14 cellular contexts compared by ENCODE assay signal in genomic region chr6:148866657-148867268, GRCh38.
DNase-seq lines count a peak whose midpoint lies in the region; ATAC-seq, FAIRE-seq and TF ChIP-seq lines count a peak whose summit lies in the region.
"Had no signal": no experiment of that assay in that cellular context is flagged by ENCODE, and none has a peak within 500 bp of the region (broad histone marks: within the 10 kb centered on the region; RNA-seq: fewer than 3 reads in every experiment).

No MANE protein-coding gene starts in this region.

- in situ Hi-C loops in ACHN (cut with HindIII; ENCODE audit: low pct_ligation_motif_present, low pct_unique_long_range_greater_than_20kb, low sequenced_read_pairs) = no loop called here

- H2BK15ac ChIP-seq in H1 (ENCODE audit: low read length) = no peak overlapping the region

- 89 to 100% methylated on average over 1 to 5 of the region's 5 CpGs for WGBS in H1 (ENCODE audit: extremely low coverage in 1 of 2, insufficient coverage in 1 of 2, insufficient read length in 1 of 2, insufficient replicate concordance in 2 of 2, low coverage in 1 of 2, low lambda C conversion rate in 2 of 2, missing lambda C conversion rate in 1 of 2), 2 experiments

- H3K9me3 ChIP-seq in H1 (ENCODE audit: insufficient read depth in 2 of 2, low read depth in 1 of 2, low read length in 1 of 2) = no peaks in the 10 kb centered on the region
- H3K9me3 ChIP-seq: body of pancreas, Caco-2, right atrium auricular region had no signal

- no peak overlapping the region for H3K4ac ChIP-seq in H1 (replicated peaks; ENCODE audit: insufficient read length, low read depth, low read length)

- DNase-seq in H1 (ENCODE audit: low read depth in 1 of 2, low spot score in 2 of 2) (no peak), putamen (ENCODE audit: low spot score) (no peak), NCI-H524 treated with DMSO at 0.1 percent for 48 hours (lab: John Stamatoyannopoulos, UW) (no peak), ACHN (no peak), activated T-cell treated with anti-CD3 and anti-CD28 coated beads for 4 hours (no peak)
- DNase-seq: activated CD4-positive, alpha-beta memory T cell treated with anti-CD3 and anti-CD28 coated beads for 36 hours; body of pancreas; Caco-2; NCI-H146 had no signal

- H3K14ac ChIP-seq in H1 (ENCODE audit: insufficient read length) = no peak overlapping the region

- no peak overlapping the region for H3K4me3 ChIP-seq in H1 (ENCODE audit: extremely low read depth in 1 of 4, insufficient read depth in 2 of 4, low read depth in 3 of 4, low read length in 4 of 4)
- H3K4me3 ChIP-seq: body of pancreas, right atrium auricular region had no signal

- H3K27ac ChIP-seq in H1 (ENCODE audit: low read depth, low read length) = no peak overlapping the region
- H3K27ac ChIP-seq: body of pancreas, right atrium auricular region had no signal

- no peak for TF ChIP-seq EP300 in H1 (IDR thresholded peaks at IDR 0.05; ENCODE audit: borderline replicate concordance in 1 of 2, low read depth in 2 of 2, low read length in 2 of 2)

- peaks cover 8 to 78% of the 10 kb centered on the region in 2 experiments; a peak in 3 of 4 replicates for H3K79me2 ChIP-seq in H1 (ENCODE audit: control insufficient read depth in 1 of 2, insufficient read depth in 2 of 2, low read length in 2 of 2)

- H2AFZ ChIP-seq in H1 (ENCODE audit: low read length) = no peak overlapping the region

- H4K8ac ChIP-seq in H1 (ENCODE audit: extremely low read depth, insufficient read depth, low read length) = no peak overlapping the region

- peak overlapping the region; percentile 5; the same call in 1 of the 2 replicates for H3K18ac ChIP-seq in H1 (ENCODE audit: extremely low read depth, low read length)

- no peak overlapping the region; a peak in 1 of 7 replicates for H3K9ac ChIP-seq in H1 (replicated peaks in 1 of 4; ENCODE audit: extremely low read depth in 1 of 4, low read depth in 3 of 4, low read length in 3 of 4)

- no peaks in the 10 kb centered on the region; the same call in 1 of the 2 replicates for H3K23me2 ChIP-seq in H1 (ENCODE audit: low read depth, low read length)

- no peak overlapping the region for H2BK20ac ChIP-seq in H1 (ENCODE audit: low read length)

- no peak overlapping the region for H2BK120ac ChIP-seq in H1 (replicated peaks; ENCODE audit: low read depth, low read length)

- no peak overlapping the region for H3K4me2 ChIP-seq in H1 (ENCODE audit: insufficient read depth in 1 of 2, low read depth in 2 of 2, low read length in 2 of 2)

- POLR2A ChIA-PET in H1 (lab: Charles Lee; ENCODE audit: partially characterized antibody) = no interaction called here

- ATAC-seq in GM18520 (IDR thresholded peaks at IDR 0.05; ENCODE audit: unreplicated experiment) (peak; percentile 96), GM21528 (IDR thresholded peaks at IDR 0.05; ENCODE audit: low FRiP score, unreplicated experiment) (peak; percentile 99), HG03108 (IDR thresholded peaks at IDR 0.05; ENCODE audit: unreplicated experiment) (peak; percentile 97)
- ATAC-seq: body of pancreas, HCT116 had no signal

- no peak overlapping the region for H2AK5ac ChIP-seq in H1 (ENCODE audit: low read depth, low read length)

- H3K4me1 ChIP-seq in H1 (replicated peaks in 1 of 4; ENCODE audit: control insufficient read depth in 3 of 4, insufficient read depth in 4 of 4, low read length in 3 of 4) = peaks cover 3 to 20% (median 13%) of the 10 kb centered on the region in 4 experiments
- H3K4me1 ChIP-seq: body of pancreas, Caco-2, right atrium auricular region had no signal

- TF ChIP-seq POLR2A in H1 (IDR thresholded peaks at IDR 0.05; ENCODE audit: control extremely low read depth in 1 of 2, low read depth in 2 of 2, low read length in 2 of 2) = no peak

- H4K91ac ChIP-seq in H1 (replicated peaks; ENCODE audit: insufficient read length, low read length) = no peak overlapping the region

- peaks cover 12% of the 10 kb centered on the region for H3K79me1 ChIP-seq in H1 (ENCODE audit: low read depth, low read length)

- peak overlapping the region; percentile 53; the same call in 1 of the 2 replicates for H2BK12ac ChIP-seq in H1 (ENCODE audit: low read depth, low read length)

- no peaks in the 10 kb centered on the region for H3K27me3 ChIP-seq in H1 (replicated peaks in 1 of 4; ENCODE audit: control insufficient read depth in 3 of 4, extremely low read depth in 1 of 4, insufficient read depth in 3 of 4, low read length in 3 of 4)
- H3K27me3 ChIP-seq: body of pancreas, right atrium auricular region had no signal

- no peak for FAIRE-seq in H1 (lab: Jason Lieb, UNC)

- no peak overlapping the region for H3K56ac ChIP-seq in H1 (replicated peaks; ENCODE audit: insufficient read length, low read depth, low read length)

- no peaks in the 10 kb centered on the region for H3K36me3 ChIP-seq in H1 (ENCODE audit: control insufficient read depth in 2 of 4, insufficient read depth in 4 of 4, low read length in 3 of 4)
- H3K36me3 ChIP-seq: right atrium auricular region had no signal

- H3K23ac ChIP-seq in H1 (ENCODE audit: insufficient read length) = no peak overlapping the region

- H4K20me1 ChIP-seq in H1 (replicated peaks in 1 of 2; ENCODE audit: control insufficient read depth in 1 of 2, insufficient read depth in 2 of 2, low read length in 2 of 2) = peaks cover 6 to 10% of the 10 kb centered on the region in 2 experiments

- TF ChIP-seq CTCF in H1 (IDR thresholded peaks at IDR 0.05; ENCODE audit: control extremely low read depth in 1 of 3, insufficient read depth in 1 of 3, low read depth in 1 of 3, low read length in 3 of 3) = no peak

- H2BK5ac ChIP-seq in H1 (ENCODE audit: low read depth, low read length) = no peak overlapping the region

- CTCF ChIA-PET in H1 (lab: Charles Lee; ENCODE audit: partially characterized antibody) = no interaction called here

- TF ChIP-seq RAD21 in H1 (IDR thresholded peaks at IDR 0.05 in 1 of 2, conservative IDR thresholded peaks at IDR 0.05 in 1 of 2; ENCODE audit: low read depth in 2 of 2, low read length in 2 of 2) = no peak

- H4K5ac ChIP-seq in H1 (ENCODE audit: insufficient read length, low read depth, low read length) = no peak overlapping the region

TF ChIP-seq in H1, 55 proteins besides CTCF, POLR2A, EP300 and RAD21:
- no peak for TF ChIP-seq SAP30 (IDR thresholded peaks at IDR 0.05; ENCODE audit: insufficient read depth, insufficient replicate concordance, low read length)
- no peak for TF ChIP-seq SIX5 (IDR thresholded peaks at IDR 0.05; ENCODE audit: low read depth, low read length)
